ENCODE assay signal across 9 cellular contexts in the genomic region with DNA sequence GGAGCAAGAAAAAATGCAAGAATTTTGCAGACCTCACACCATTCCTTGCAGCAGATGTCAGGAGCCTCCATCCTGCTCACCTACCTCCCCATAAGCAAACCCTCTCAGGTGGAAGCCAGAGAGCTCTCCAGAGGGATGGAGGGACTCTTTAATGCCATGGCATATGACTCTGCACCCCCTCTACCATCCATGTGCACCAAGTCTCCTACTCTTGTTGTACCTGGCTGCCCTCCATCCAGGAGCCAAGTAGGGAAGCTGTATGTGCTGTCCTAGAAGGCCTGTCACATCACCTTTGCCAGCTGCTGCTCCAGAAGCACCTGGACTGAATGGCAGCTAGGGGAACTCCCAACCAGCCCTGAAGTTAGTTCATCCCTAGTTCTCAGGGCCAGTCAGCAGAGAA. TPM values are rescaled to one million over a fixed set of nuclear protein-coding genes. Genes with fewer than 3 reads are reported as not detected.
"Had no signal": no experiment of that assay in that cellular context is flagged by ENCODE, and none has a peak within 500 bp of the region (broad histone marks: within the 10 kb centered on the region; RNA-seq: fewer than 3 reads in every experiment).

No MANE protein-coding gene starts in this region.

- H3K4me3 ChIP-seq: GM12878 had no signal

- DNase-seq: GDM1, GF-D8 had no signal

- ATAC-seq: GM12878 had no signal

- FAIRE-seq: G401.6, GM12878, GM12891, GM12892, GM18507, GM19239 had no signal

RNA-seq across cellular contexts. Expression of a gene that starts 38.5 kb away (rescaled TPM):
- total RNA-seq: G401, GM12878 had no signal
- polyA plus RNA-seq: GM12878 had no signal
